ENCODE assay signal across 9 cellular contexts in the genomic region with DNA sequence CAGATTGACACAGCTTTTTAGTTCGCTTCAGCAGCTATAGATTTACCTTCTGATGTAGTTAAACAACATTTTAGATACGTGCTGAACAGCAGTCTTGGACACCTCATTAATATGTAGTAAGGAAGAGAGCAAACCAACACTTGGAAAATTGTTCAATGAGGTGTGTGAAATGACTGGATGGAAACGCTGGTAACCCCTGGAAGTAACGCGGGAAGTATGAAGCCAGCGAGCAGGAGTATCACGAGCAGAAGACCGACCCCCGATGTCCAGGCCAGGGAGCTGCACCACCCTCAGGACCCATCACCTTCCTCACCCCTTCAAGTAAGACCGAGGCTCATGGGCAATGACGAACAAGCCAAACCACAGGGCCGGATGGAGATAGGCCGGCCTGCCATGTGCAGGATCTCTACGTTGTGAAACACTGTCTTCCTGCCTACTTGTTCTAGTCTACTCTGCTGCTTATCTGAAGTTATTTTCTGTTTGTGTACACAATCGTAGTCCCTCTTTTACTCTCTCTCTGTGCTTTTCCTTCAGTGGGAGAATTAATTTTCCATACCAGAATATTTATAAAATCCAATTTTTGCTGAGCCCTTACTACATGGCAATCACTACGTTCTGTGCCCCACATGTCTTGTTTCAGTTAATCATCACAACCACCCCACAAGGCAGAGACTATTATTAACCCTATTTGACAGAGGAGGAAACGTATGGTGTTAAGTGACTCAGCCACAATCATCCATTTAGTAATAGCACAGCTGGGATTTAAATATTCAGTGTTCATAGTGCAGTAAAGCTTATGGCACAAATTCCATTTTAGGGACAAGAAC.
DNase-seq lines count a peak whose midpoint lies in the region; ATAC-seq and TF ChIP-seq lines count a peak whose summit lies in the region.
"Had no signal": no experiment of that assay in that cellular context is flagged by ENCODE, and none has a peak within 500 bp of the region (broad histone marks: within the 10 kb centered on the region; RNA-seq: fewer than 3 reads in every experiment).

No MANE protein-coding gene starts in this region.

- no peak for TF ChIP-seq CTCF in activated B cell treated with CpG ODN at 0.5 μM for 24 hours (IDR thresholded peaks at IDR 0.05)

- peak overlapping the region; percentile 45 to 82 (median 78); a peak in 21 of 22 replicates for H3K9ac ChIP-seq in BLaER1 treated with 17β-estradiol and CSF1 and Interleukin-3, amounts not matched to agents 10 nM and 100 nM

- peaks cover 41 to 77% (median 56%) of the 10 kb centered on the region in 10 experiments for H3K4me1 ChIP-seq in BLaER1 treated with 17β-estradiol and CSF1 and Interleukin-3, amounts not matched to agents 10 nM and 100 nM

- no peak overlapping the region for H3K4me3 Mint-ChIP-seq in activated B cell treated with CpG ODN at 0.5 μM for 24 hours
- peak overlapping the region; percentile 24 for H3K4me3 Mint-ChIP-seq in natural killer cell treated with Interleukin-12 subunit alpha and Interleukin-12 subunit beta and Interleukin-15 and Interleukin-18, amount 100 ng/mL, for 72 hours
- no peak overlapping the region for H3K4me3 Mint-ChIP-seq in activated T-cell treated with anti-CD3 and anti-CD28 coated beads, Interleukin-2, amount 50 U/mL, for 24 hours
- H3K4me3 Mint-ChIP-seq: central memory CD8-positive, alpha-beta T cell had no signal

- H3K4me3 ChIP-seq in BLaER1 treated with 17β-estradiol and CSF1 and Interleukin-3, amounts not matched to agents 10 nM and 100 nM: peak overlapping the region in 6 of 10 experiments; percentile 0 to 22 (median 6); a peak in 5 of 20 replicates

- no peak overlapping the region for H3K27ac Mint-ChIP-seq in activated B cell treated with CpG ODN at 0.5 μM for 24 hours
- peak overlapping the region in 1 of 2 donors; percentile 50 for H3K27ac Mint-ChIP-seq in natural killer cell treated with Interleukin-12 subunit alpha and Interleukin-12 subunit beta and Interleukin-15 and Interleukin-18, amount 100 ng/mL, for 72 hours
- no peak overlapping the region for H3K27ac Mint-ChIP-seq in activated T-cell treated with anti-CD3 and anti-CD28 coated beads, Interleukin-2, amount 50 U/mL, for 24 hours

- ATAC-seq in GM19372 (IDR thresholded peaks at IDR 0.05; ENCODE audit: low read depth, unreplicated experiment): peak; percentile 63
- ATAC-seq in HG03342 (IDR thresholded peaks at IDR 0.05; ENCODE audit: unreplicated experiment): peak; percentile 70
- peak; percentile 52 for ATAC-seq in activated B cell treated with CpG ODN at 0.5 μM for 24 hours (ENCODE audit: low read depth)
- peak; percentile 83 to 86 for ATAC-seq in natural killer cell treated with Interleukin-12 subunit alpha and Interleukin-12 subunit beta and Interleukin-15 and Interleukin-18, amount 100 ng/mL, for 72 hours

- peak overlapping the region; percentile 44 to 98 (median 91); a peak in 21 of 22 replicates for H3K27ac ChIP-seq in BLaER1 treated with 17β-estradiol and CSF1 and Interleukin-3, amounts not matched to agents 10 nM and 100 nM

- no peaks in the 10 kb centered on the region for H3K9me3 Mint-ChIP-seq in activated B cell treated with CpG ODN at 0.5 μM for 24 hours
- no peaks in the 10 kb centered on the region for H3K9me3 Mint-ChIP-seq in natural killer cell treated with Interleukin-12 subunit alpha and Interleukin-12 subunit beta and Interleukin-15 and Interleukin-18, amount 100 ng/mL, for 72 hours
- no peaks in the 10 kb centered on the region for H3K9me3 Mint-ChIP-seq in activated T-cell treated with anti-CD3 and anti-CD28 coated beads, Interleukin-2, amount 50 U/mL, for 24 hours
- H3K9me3 Mint-ChIP-seq: central memory CD8-positive, alpha-beta T cell had no signal

- no peak for DNase-seq in activated B cell treated with CpG ODN at 0.5 μM for 24 hours
- DNase-seq in natural killer cell treated with Interleukin-12 subunit alpha and Interleukin-12 subunit beta and Interleukin-15 and Interleukin-18, amount 100 ng/mL, for 72 hours (ENCODE audit: low spot score): peak; percentile 61
- no peak for DNase-seq in NCI-H1092 (lab: John Stamatoyannopoulos, UW)
- DNase-seq in NCI-H187 (lab: John Stamatoyannopoulos, UW): no peak
- DNase-seq in activated T-cell treated with anti-CD3 and anti-CD28 coated beads, Interleukin-2, amount 50 U/mL, for 24 hours: no peak

- intact Hi-C loops in activated B cell treated with CpG ODN at 0.5 μM for 24 hours (cut with micrococcal nuclease): no loop called here

- POLR2A ChIA-PET in activated B cell treated with CpG ODN at 0.5 μM for 24 hours (lab: Charles Lee): no interaction called here

- no peaks in the 10 kb centered on the region for H3K36me3 Mint-ChIP-seq in activated B cell treated with CpG ODN at 0.5 μM for 24 hours (ENCODE audit: low read depth)
- peaks cover 5% of the 10 kb centered on the region for H3K36me3 Mint-ChIP-seq in natural killer cell treated with Interleukin-12 subunit alpha and Interleukin-12 subunit beta and Interleukin-15 and Interleukin-18, amount 100 ng/mL, for 72 hours
- no peaks in the 10 kb centered on the region for H3K36me3 Mint-ChIP-seq in activated T-cell treated with anti-CD3 and anti-CD28 coated beads, Interleukin-2, amount 50 U/mL, for 24 hours (ENCODE audit: low read depth)

- no peaks in the 10 kb centered on the region for H3K27me3 Mint-ChIP-seq in activated B cell treated with CpG ODN at 0.5 μM for 24 hours
- H3K27me3 Mint-ChIP-seq in natural killer cell treated with Interleukin-12 subunit alpha and Interleukin-12 subunit beta and Interleukin-15 and Interleukin-18, amount 100 ng/mL, for 72 hours: peaks cover 0 to 13% of the 10 kb centered on the region in 2 donors
- H3K27me3 Mint-ChIP-seq in activated T-cell treated with anti-CD3 and anti-CD28 coated beads, Interleukin-2, amount 50 U/mL, for 24 hours: no peaks in the 10 kb centered on the region
- H3K27me3 Mint-ChIP-seq: central memory CD8-positive, alpha-beta T cell had no signal

- H3K27me3 ChIP-seq in BLaER1 treated with 17β-estradiol and CSF1 and Interleukin-3, amounts not matched to agents 10 nM and 100 nM: no peaks in the 10 kb centered on the region

- H3K4me1 Mint-ChIP-seq in activated B cell treated with CpG ODN at 0.5 μM for 24 hours: peaks cover 18% of the 10 kb centered on the region
- H3K4me1 Mint-ChIP-seq in natural killer cell treated with Interleukin-12 subunit alpha and Interleukin-12 subunit beta and Interleukin-15 and Interleukin-18, amount 100 ng/mL, for 72 hours (ENCODE audit: low read depth in 2 of 2): peaks cover 6 to 7% of the 10 kb centered on the region in 2 donors
- H3K4me1 Mint-ChIP-seq in activated T-cell treated with anti-CD3 and anti-CD28 coated beads, Interleukin-2, amount 50 U/mL, for 24 hours (ENCODE audit: low read depth): peaks cover 4% of the 10 kb centered on the region
- H3K4me1 Mint-ChIP-seq: central memory CD8-positive, alpha-beta T cell had no signal

- H3K9me3 ChIP-seq in BLaER1 treated with 17β-estradiol and CSF1 and Interleukin-3, amounts not matched to agents 10 nM and 100 nM (replicated peaks in 1 of 11): peaks cover 15 to 38% (median 24%) of the 10 kb centered on the region in 11 experiments; a peak in 21 of 22 replicates

- H4K20me1 ChIP-seq in BLaER1 treated with 17β-estradiol and CSF1 and Interleukin-3, amounts not matched to agents 10 nM and 100 nM: no peaks in the 10 kb centered on the region

- CTCF ChIA-PET in activated B cell treated with CpG ODN at 0.5 μM for 24 hours (lab: Charles Lee): interaction anchor here (0.8 kb wide), 1 partner anchor 149 kb away, joined by 3 read pairs; no protein-coding TSS in a partner anchor

- peak overlapping the region; percentile 66 to 82 (median 77) for H3K4me2 ChIP-seq in BLaER1 treated with 17β-estradiol and CSF1 and Interleukin-3, amounts not matched to agents 10 nM and 100 nM

- peaks cover 0 to 7% (median 0%) of the 10 kb centered on the region in 11 experiments; a peak in 3 of 22 replicates for H3K36me3 ChIP-seq in BLaER1 treated with 17β-estradiol and CSF1 and Interleukin-3, amounts not matched to agents 10 nM and 100 nM
